In the genomic region with DNA sequence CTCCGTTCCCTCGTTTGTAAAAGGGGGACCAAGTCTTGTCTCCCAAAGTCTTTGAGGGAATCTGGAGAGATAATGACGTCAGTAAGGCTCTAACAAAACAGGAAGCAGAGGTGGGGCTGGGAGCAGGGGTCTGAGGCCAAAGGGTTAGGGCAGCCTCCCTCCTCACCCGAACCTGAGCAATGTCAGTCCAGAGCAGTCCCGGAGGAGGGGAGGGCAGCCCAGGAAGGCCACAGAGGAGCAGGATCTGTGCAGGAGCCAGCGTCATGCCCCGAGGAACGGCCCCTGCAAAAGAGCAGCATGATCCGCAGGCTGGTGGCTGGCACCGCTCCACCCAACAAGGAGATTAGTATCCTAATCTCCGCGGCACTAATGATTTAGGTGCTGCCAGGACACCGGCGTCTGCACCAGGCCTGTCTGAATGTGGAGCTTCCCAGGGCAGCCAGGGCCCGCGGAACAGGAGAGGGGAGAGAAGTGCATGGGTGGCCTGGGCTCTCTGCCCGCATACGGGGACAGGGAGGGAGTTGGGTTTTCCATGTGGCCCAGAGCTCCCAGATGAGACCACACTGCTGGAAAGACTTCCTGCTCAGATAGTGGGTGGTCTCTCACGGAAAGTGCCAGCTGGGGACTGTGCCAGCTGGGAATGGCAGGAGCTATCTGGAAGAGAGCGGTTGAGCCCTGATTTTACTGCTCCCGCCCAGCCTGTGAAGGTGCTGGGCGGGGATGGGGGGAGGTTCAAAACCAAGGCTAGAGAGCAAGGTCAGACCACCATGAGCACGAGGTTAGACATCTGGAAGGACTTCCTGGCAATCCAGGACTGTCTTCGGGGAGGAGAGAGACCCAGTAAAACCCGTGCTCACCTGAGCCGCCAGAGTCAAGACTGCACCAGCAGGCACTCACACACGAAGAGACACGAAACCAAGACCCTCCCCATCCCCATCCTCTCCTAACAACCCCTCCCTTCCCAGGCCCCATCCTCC, we compare ENCODE assay signal across 1 cellular context.
A peak's percentile ranks its signal among the peaks of the same experiment; 100 is the strongest.
TF ChIP-seq lines count a peak whose summit lies in the region.

No MANE protein-coding gene starts in this region.

TF ChIP-seq in SK-N-SH treated with all-trans-retinoic acid at 6 μM for 48 hours, 23 proteins besides CTCF, POLR2A, EP300 and RAD21:
- no peak for TF ChIP-seq ARNTL (CRISPR knock-in tag; IDR thresholded peaks at IDR 0.05; ENCODE audit: borderline replicate concordance, low read depth)
- no peak for TF ChIP-seq TOX (CRISPR knock-in tag; IDR thresholded peaks at IDR 0.05; ENCODE audit: borderline replicate concordance)
- TF ChIP-seq POU6F1 (CRISPR knock-in tag; IDR thresholded peaks at IDR 0.05; ENCODE audit: borderline replicate concordance, low read depth): no peak
- TF ChIP-seq PPARA (CRISPR knock-in tag; IDR thresholded peaks at IDR 0.05; ENCODE audit: borderline replicate concordance): no peak
- TF ChIP-seq ZFP3 (CRISPR knock-in tag; IDR thresholded peaks at IDR 0.05): no peak
- TF ChIP-seq ZNF70 (CRISPR knock-in tag; IDR thresholded peaks at IDR 0.05): no peak
- 0 out of 2 replicates have a peak, but pooled peaks have one; percentile 27 for TF ChIP-seq TCF4 (CRISPR knock-in tag; IDR thresholded peaks at IDR 0.05; ENCODE audit: borderline replicate concordance)
TF ChIP-seq in SK-N-SH treated with all-trans-retinoic acid at 6 μM for 48 hours: peak in this region for 1.
